ENCODE assay signal across 22 cellular contexts in the genomic region with DNA sequence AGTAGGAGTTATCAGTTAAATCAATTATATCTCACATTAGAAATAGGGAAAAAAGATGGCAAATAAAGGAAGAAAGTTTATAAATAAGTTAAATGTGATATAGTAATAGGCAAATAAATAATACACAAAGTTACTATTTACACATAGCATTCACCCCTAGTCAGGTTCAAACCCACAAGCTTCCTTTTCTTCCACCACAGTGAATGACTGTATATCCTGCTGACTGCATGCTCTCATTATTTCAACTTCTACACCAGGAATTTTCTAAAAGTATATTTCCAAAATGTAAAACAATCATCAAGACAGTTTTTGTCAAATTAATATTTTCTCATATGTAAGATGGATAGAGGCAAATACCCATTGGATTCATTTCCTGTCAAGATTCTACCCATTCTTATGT.
DNase-seq lines count a peak whose midpoint lies in the region; ATAC-seq and TF ChIP-seq lines count a peak whose summit lies in the region.
"Had no signal": no experiment of that assay in that cellular context is flagged by ENCODE, and none has a peak within 500 bp of the region (broad histone marks: within the 10 kb centered on the region; RNA-seq: fewer than 3 reads in every experiment).

No MANE protein-coding gene starts in this region.

- no peaks in the 10 kb centered on the region for H3K36me3 Mint-ChIP-seq in activated T-cell treated with anti-CD3 and anti-CD28 coated beads, Interleukin-2, amount 50 U/mL, for 24 hours (ENCODE audit: low read depth)
- H3K36me3 Mint-ChIP-seq: activated naive CD8-positive, alpha-beta T cell treated with anti-CD3 and anti-CD28 coated beads for 36 hours; WTC11 had no signal

- no peak for TF ChIP-seq CTCF in brain microvascular endothelial cell (IDR thresholded peaks at IDR 0.05; ENCODE audit: low read depth, low read length, missing control alignments)

- H3K36me3 ChIP-seq in GM23248 (ENCODE audit: low read depth), result no peaks in the 10 kb centered on the region
- no peaks in the 10 kb centered on the region for H3K36me3 ChIP-seq in brain microvascular endothelial cell (replicated peaks)
- H3K36me3 ChIP-seq: vagina had no signal

- in situ Hi-C loops in GM23248 (cut with MboI), result no loop called here
- in situ Hi-C loops in brain microvascular endothelial cell (cut with HindIII; ENCODE audit: low pct_ligation_motif_present, low sequenced_read_pairs), result no loop called here

- no peaks in the 10 kb centered on the region for H3K79me2 ChIP-seq in GM23248 (ENCODE audit: insufficient read depth)
- H3K79me2 ChIP-seq: hepatocyte had no signal

- peak overlapping the region; percentile 67 for H3K27ac ChIP-seq in GM23248
- H3K27ac ChIP-seq in brain microvascular endothelial cell, result peak overlapping the region; percentile 81
- H3K27ac ChIP-seq: hepatocyte, vagina had no signal

- H3K27me3 ChIP-seq in GM23248 (replicated peaks; ENCODE audit: insufficient read depth) (no peaks in the 10 kb centered on the region), brain microvascular endothelial cell (replicated peaks) (no peaks in the 10 kb centered on the region)
- H3K27me3 ChIP-seq: hepatocyte, vagina had no signal

- DNase-seq in GM23248 (peak; percentile 76), NCI-H226 (peak; percentile 51), brain microvascular endothelial cell (peak; percentile 29), myocyte (ENCODE audit: low read depth) (peak; percentile 32), NOMO-1 (lab: John Stamatoyannopoulos, UW; ENCODE audit: unreplicated experiment in 2 of 2) (no peak), NCI-H187 treated with DMSO at 0.1 percent for 48 hours (lab: John Stamatoyannopoulos, UW) (no peak)
- DNase-seq in activated T-cell treated with anti-CD3 and anti-CD28 coated beads, Interleukin-2, amount 50 U/mL, for 24 hours, result no peak
- DNase-seq: activated CD8-positive, alpha-beta T cell treated with anti-CD3 and anti-CD28 coated beads, Interleukin-2, amount 10 ng/mL, durations not matched to agents 7 days and 5 days; activated naive CD8-positive, alpha-beta T cell treated with anti-CD3 and anti-CD28 coated beads for 36 hours; Calu3; caudate nucleus; effector CD4-positive, alpha-beta T cell; NCI-H1105 treated with DMSO at 0.1 percent for 48 hours; NCI-H2171; NCI-H69; nephron progenitor cell; stimulated activated CD4-positive, alpha-beta T cell treated with anti-CD3 and anti-CD28 coated beads, Interleukin-12 subunit alpha, Interleukin-12 subunit beta, amount 100 ng/mL, for 4 hours had no signal

- no peak for ATAC-seq in GM21576 (IDR thresholded peaks at IDR 0.05; ENCODE audit: unreplicated experiment)
- ATAC-seq: activated CD8-positive, alpha-beta T cell treated with anti-CD3 and anti-CD28 coated beads, Interleukin-2, amount 10 ng/mL, durations not matched to agents 7 days and 5 days; WTC11 had no signal

- peaks cover 2% of the 10 kb centered on the region for H3K9me3 Mint-ChIP-seq in activated T-cell treated with anti-CD3 and anti-CD28 coated beads, Interleukin-2, amount 50 U/mL, for 24 hours
- H3K9me3 Mint-ChIP-seq: activated naive CD8-positive, alpha-beta T cell treated with anti-CD3 and anti-CD28 coated beads for 36 hours; nephron progenitor cell; WTC11 had no signal

- no peaks in the 10 kb centered on the region for H3K27me3 Mint-ChIP-seq in activated T-cell treated with anti-CD3 and anti-CD28 coated beads, Interleukin-2, amount 50 U/mL, for 24 hours
- H3K27me3 Mint-ChIP-seq: activated naive CD8-positive, alpha-beta T cell treated with anti-CD3 and anti-CD28 coated beads for 36 hours; IgD-negative memory B cell had no signal

- no peaks in the 10 kb centered on the region for H4K20me1 ChIP-seq in GM23248 (ENCODE audit: insufficient read depth)

- H3K27ac Mint-ChIP-seq in activated T-cell treated with anti-CD3 and anti-CD28 coated beads, Interleukin-2, amount 50 U/mL, for 24 hours, result no peak overlapping the region
- H3K27ac Mint-ChIP-seq: activated CD8-positive, alpha-beta T cell treated with anti-CD3 and anti-CD28 coated beads, Interleukin-2, amount 10 ng/mL, durations not matched to agents 7 days and 5 days; activated naive CD8-positive, alpha-beta T cell treated with anti-CD3 and anti-CD28 coated beads for 36 hours; IgD-negative memory B cell; nephron progenitor cell; WTC11 had no signal

- no peaks in the 10 kb centered on the region for H3K9me3 ChIP-seq in GM23248 (ENCODE audit: low read depth)
- H3K9me3 ChIP-seq: vagina had no signal

- H2AFZ ChIP-seq in GM23248, result no peak overlapping the region
- H2AFZ ChIP-seq: hepatocyte had no signal

- peaks cover 22% of the 10 kb centered on the region for H3F3A ChIP-seq in GM23248 (ENCODE audit: insufficient read depth)

- peak overlapping the region; percentile 36 for H3K4me2 ChIP-seq in GM23248 (ENCODE audit: unreplicated experiment)
- H3K4me2 ChIP-seq: hepatocyte had no signal

- no peaks in the 10 kb centered on the region for H3K9me2 ChIP-seq in GM23248 (ENCODE audit: insufficient read depth)

- H3K4me3 Mint-ChIP-seq in activated T-cell treated with anti-CD3 and anti-CD28 coated beads, Interleukin-2, amount 50 U/mL, for 24 hours, result no peak overlapping the region
- H3K4me3 Mint-ChIP-seq: activated CD8-positive, alpha-beta T cell treated with anti-CD3 and anti-CD28 coated beads, Interleukin-2, amount 10 ng/mL, durations not matched to agents 7 days and 5 days; activated naive CD8-positive, alpha-beta T cell treated with anti-CD3 and anti-CD28 coated beads for 36 hours; IgD-negative memory B cell; nephron progenitor cell; WTC11 had no signal

- H3K4me1 ChIP-seq in GM23248 (ENCODE audit: insufficient read depth), result peaks cover 44% of the 10 kb centered on the region
- H3K4me1 ChIP-seq: vagina had no signal

- no peak overlapping the region for H3K9ac ChIP-seq in GM23248

- H3K4me3 ChIP-seq in GM23248 (no peak overlapping the region), brain microvascular endothelial cell (ENCODE audit: low read depth, low read length) (no peak overlapping the region)
- H3K4me3 ChIP-seq: hepatocyte, vagina had no signal

- H3K4me1 Mint-ChIP-seq in activated T-cell treated with anti-CD3 and anti-CD28 coated beads, Interleukin-2, amount 50 U/mL, for 24 hours (ENCODE audit: low read depth), result no peaks in the 10 kb centered on the region
- H3K4me1 Mint-ChIP-seq: activated naive CD8-positive, alpha-beta T cell treated with anti-CD3 and anti-CD28 coated beads for 36 hours; IgD-negative memory B cell had no signal

Comparison
In these comparisons a context has a peak if more than half of its experiments do, and no peak if none do; other contexts are left out.
1. DNase-seq: peak in GM23248 (single experiment), NCI-H226 (single experiment), brain microvascular endothelial cell (single experiment) and myocyte (single experiment); none in activated T-cell treated with anti-CD3 and anti-CD28 coated beads, Interleukin-2, amount 50 U/mL, for 24 hours (single experiment), NOMO-1 (0 of 2) and NCI-H187 treated with DMSO at 0.1 percent for 48 hours (single experiment).